Comparison of ENCODE assay signal across 7 cellular contexts in the genomic region with DNA sequence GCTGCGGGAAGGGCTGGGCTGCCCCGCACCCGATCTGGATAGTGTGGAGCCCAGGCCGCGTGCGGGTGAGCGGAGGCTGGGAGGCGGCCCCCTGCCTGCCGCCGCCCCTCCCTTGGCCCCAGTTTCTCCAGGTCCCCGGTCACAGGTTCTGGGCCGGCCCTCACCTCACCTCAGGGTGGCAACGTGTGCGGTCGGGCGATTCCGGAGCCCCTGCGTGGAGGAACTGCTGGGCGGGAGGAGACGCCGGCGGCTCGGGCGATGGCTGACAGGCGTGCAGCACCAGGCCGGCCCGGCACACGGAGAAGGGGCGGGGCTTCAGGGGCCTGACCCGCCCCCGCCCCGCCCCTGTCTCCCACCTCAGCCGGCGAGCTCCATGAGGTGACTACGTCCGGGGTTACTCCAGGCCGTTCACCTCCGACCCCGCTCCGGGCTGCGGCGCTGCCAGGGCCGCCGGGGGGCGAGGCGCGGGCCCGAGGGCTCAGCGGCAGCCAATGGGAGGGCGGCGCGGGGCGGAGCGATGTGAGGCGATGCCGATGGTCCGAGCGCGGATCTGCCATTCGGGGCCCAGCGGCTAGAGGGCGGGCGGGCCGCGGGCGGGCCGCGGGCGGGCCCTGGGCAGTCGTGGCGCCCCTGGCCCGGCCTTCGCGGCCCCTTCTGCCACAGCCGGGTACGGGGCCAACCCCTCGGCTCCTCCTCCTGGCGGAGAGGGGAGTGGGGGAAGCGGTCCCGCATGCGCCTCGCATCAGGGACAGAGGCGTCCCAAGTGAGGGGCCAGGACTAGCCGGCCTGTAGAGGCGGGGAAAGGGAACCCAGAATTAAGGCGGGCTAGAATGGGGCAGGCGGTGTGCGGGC. TPM values are rescaled to one million over a fixed set of nuclear protein-coding genes. Genes with fewer than 3 reads are reported as not detected.
DNase-seq lines count a peak whose midpoint lies in the region; ATAC-seq and TF ChIP-seq lines count a peak whose summit lies in the region.

No MANE protein-coding gene starts in this region.

- in situ Hi-C loops in astrocyte of the spinal cord (cut with HindIII; ENCODE audit: low sequenced_read_pairs): no loop called here

- DNase-seq in NCI-H2029 treated with DMSO at 0.1 percent for 48 hours (lab: John Stamatoyannopoulos, UW) (peak; percentile 35), T1000 (lab: John Stamatoyannopoulos, UW) (peak; percentile 92), astrocyte of the spinal cord (ENCODE audit: low read depth, low spot score) (peak; percentile 96), iPS DF 19.7 (ENCODE audit: low read depth, low spot score) (peak; percentile 81), sciatic nerve (ENCODE audit: low spot score) (peak; percentile 97)

- peak; percentile 52 for ATAC-seq in GM18508 (IDR thresholded peaks at IDR 0.05; ENCODE audit: insufficient read depth, unreplicated experiment)
- ATAC-seq in HG02973 (IDR thresholded peaks at IDR 0.05; ENCODE audit: unreplicated experiment): peak; percentile 94
- ATAC-seq in sciatic nerve: peak; percentile 96

- H3K4me3 ChIP-seq in astrocyte of the spinal cord (ENCODE audit: low read depth, low read length): peak overlapping the region; percentile 92

- intact Hi-C loops in sciatic nerve (cut with DNase I): loop anchor here (10.0 kb wide), 1 partner anchor 734 kb away; no protein-coding TSS in a partner anchor

- TF ChIP-seq CTCF in astrocyte of the spinal cord (IDR thresholded peaks at IDR 0.05; ENCODE audit: low read depth, low read length): no peak

RNA-seq across cellular contexts. Expression of gene C17orf78, which starts 16.7 kb away (rescaled TPM):
- total RNA-seq in sciatic nerve: not detected

RNA-seq across cellular contexts. Expression of gene ACACA, which starts 47.6 kb away (rescaled TPM):
- total RNA-seq in sciatic nerve: 85.3 TPM

RNA-seq across cellular contexts. Expression of gene TADA2A, which starts 47.6 kb away (rescaled TPM):
- 52.0 TPM for total RNA-seq in sciatic nerve

Comparison
In these comparisons a context has a peak if more than half of its experiments do, and no peak if none do; other contexts are left out.
1. Peak in every context shown above with its lines: DNase-seq, ATAC-seq and H3K4me3 ChIP-seq.
2. DNase-seq: peak in every context shown above with its lines; median percentile 97 in sciatic nerve; 96 in astrocyte of the spinal cord; 92 in T1000; 81 in iPS DF 19.7; 35 in NCI-H2029 treated with DMSO at 0.1 percent for 48 hours.